ENCODE assay signal across 20 cellular contexts in the genomic region with DNA sequence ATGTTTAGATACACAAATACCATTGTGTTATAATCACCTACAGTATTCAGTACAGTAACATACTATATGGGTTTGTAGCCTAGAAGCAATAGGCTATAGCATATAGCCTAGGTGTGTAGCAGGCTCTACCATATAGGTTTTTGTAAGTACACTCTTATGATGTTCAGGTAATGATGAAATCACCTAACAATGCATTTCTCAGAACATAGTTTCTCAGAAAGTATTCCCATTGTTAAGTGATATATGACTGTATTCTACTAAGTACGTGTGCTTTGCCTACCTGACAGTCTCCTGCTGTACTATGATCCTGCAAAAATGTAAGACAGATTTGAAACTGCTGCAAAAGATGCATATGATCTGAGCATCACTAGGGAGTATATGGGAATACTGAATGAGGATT.
"Had no signal": no experiment of that assay in that cellular context is flagged by ENCODE, and none has a peak within 500 bp of the region (broad histone marks: within the 10 kb centered on the region; RNA-seq: fewer than 3 reads in every experiment).

No MANE protein-coding gene starts in this region.

- H3K4me1 Mint-ChIP-seq: neural progenitor cell had no signal

- H3K4me1 ChIP-seq: neural progenitor cell, upper lobe of left lung had no signal

- H3K9me3 ChIP-seq: esophagus muscularis mucosa, gastroesophageal sphincter, ovary, right atrium auricular region, sigmoid colon, tibial artery, upper lobe of left lung, vagina had no signal

- H3K4me3 Mint-ChIP-seq: mesothelial cell of epicardium, natural killer cell, neural progenitor cell had no signal

- H3K4me3 ChIP-seq: esophagus muscularis mucosa, gastroesophageal sphincter, neural progenitor cell, ovary, right atrium auricular region, sigmoid colon, skin epidermis, tibial artery, upper lobe of left lung, vagina had no signal

- H3K36me3 Mint-ChIP-seq: mesothelial cell of epicardium, natural killer cell, neural progenitor cell had no signal

- H3K36me3 ChIP-seq: esophagus muscularis mucosa, gastroesophageal sphincter, neural progenitor cell, ovary, right atrium auricular region, sigmoid colon, tibial artery, upper lobe of left lung, vagina had no signal

- H3K9me3 Mint-ChIP-seq: natural killer cell, neural progenitor cell had no signal

- H3K27ac Mint-ChIP-seq: neural progenitor cell had no signal

- ATAC-seq: gastroesophageal sphincter, left lobe of liver, natural killer cell had no signal

- H3K27ac ChIP-seq: neural progenitor cell, ovary, right atrium auricular region, tibial artery, upper lobe of left lung, vagina had no signal

- DNase-seq: effector memory CD4-positive, alpha-beta T cell; glutamatergic neuron; islet precursor cell; natural killer cell; nucleus accumbens; ovary; sigmoid colon; stimulated activated CD4-positive, alpha-beta T cell treated with anti-CD3 and anti-CD28 coated beads, Interleukin-2, amount 100 ng/mL, for 48 hours; stimulated activated naive CD4-positive, alpha-beta T cell treated with Interleukin-2 at 50 U/mL for 16 hours; tibial artery; upper lobe of left lung had no signal

- H3K27me3 ChIP-seq: esophagus muscularis mucosa, gastroesophageal sphincter, neural progenitor cell, ovary, right atrium auricular region, sigmoid colon, tibial artery, upper lobe of left lung, vagina had no signal

- H3K4me2 ChIP-seq: neural progenitor cell had no signal

- FAIRE-seq: endometrium had no signal
